Comparison of ENCODE assay signal across 26 cellular contexts in the genomic region with DNA sequence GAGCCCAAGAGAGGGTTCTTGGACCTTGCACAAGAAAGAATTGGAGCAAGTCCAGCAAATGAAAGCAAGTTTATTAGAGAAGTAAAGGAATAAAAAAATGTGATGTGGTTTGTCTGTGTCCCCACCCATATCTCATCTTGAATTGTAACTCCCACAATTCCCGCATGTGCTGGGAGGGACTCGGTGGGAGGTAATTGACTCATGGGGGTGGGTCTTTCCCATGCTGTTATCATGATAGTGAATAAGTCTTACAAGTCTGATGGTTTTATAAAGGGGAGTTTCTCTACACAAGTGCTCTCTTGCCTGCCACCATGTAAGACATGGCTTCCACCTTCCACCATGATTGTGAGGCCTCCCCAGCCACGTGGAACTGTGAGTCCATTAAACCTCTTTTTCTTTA.
"Had no signal": no experiment of that assay in that cellular context is flagged by ENCODE, and none has a peak within 500 bp of the region (broad histone marks: within the 10 kb centered on the region; RNA-seq: fewer than 3 reads in every experiment).

No MANE protein-coding gene starts in this region.

- H3K27ac ChIP-seq: left lung, lower lobe of right lung, neutrophil, parathyroid adenoma, right lobe of liver, stomach, suprapubic skin, thoracic aorta, tibial artery, uterus had no signal

- ATAC-seq: left lung; lower lobe of right lung; naive thymus-derived CD8-positive, alpha-beta T cell; psoas muscle; right lobe of liver; stimulated activated naive B cell treated with anti-CD40 and anti-IgM and Interleukin-4, amounts not matched to agents 10 μg/mL and 1 μg/mL and 100 μg/mL, for 72 hours; stimulated activated naive CD8-positive, alpha-beta T cell treated with anti-CD3 and anti-CD28 coated beads, Interleukin-15, Interleukin-2, amounts not matched to agents 100 U/mL and 50 U/mL, for 24 hours had no signal

- H3K4me1 ChIP-seq: left lung, lower lobe of right lung, right lobe of liver, suprapubic skin, uterus had no signal

- DNase-seq: hippocampal formation; kidney glomerular epithelial cell; left cardiac atrium; left lung; lower lobe of right lung; mammary epithelial cell; mesenchymal stem cell; naive thymus-derived CD8-positive, alpha-beta T cell; occipital lobe; psoas muscle; right lobe of liver; stimulated activated CD4-positive, alpha-beta T cell treated with anti-CD3 and anti-CD28 coated beads, Interleukin-1b, Interleukin-23, amount 100 ng/mL, for 48 hours; stimulated activated CD4-positive, alpha-beta T cell treated with anti-CD3 and anti-CD28 coated beads, Interleukin-2, amount 100 ng/mL, for 48 hours; stimulated activated naive B cell treated with anti-CD40 and anti-IgM and Interleukin-4, amounts not matched to agents 10 μg/mL and 1 μg/mL and 100 μg/mL, for 72 hours; stimulated activated naive CD8-positive, alpha-beta T cell treated with anti-CD3 and anti-CD28 coated beads, Interleukin-15, Interleukin-2, amounts not matched to agents 100 U/mL and 50 U/mL, for 24 hours; stomach; tibial artery; trophoblast cell; uterus had no signal

- H3K36me3 Mint-ChIP-seq: stimulated activated naive B cell treated with anti-CD40 and anti-IgM and Interleukin-4, amounts not matched to agents 10 μg/mL and 1 μg/mL and 100 μg/mL, for 72 hours had no signal

- H3K9me3 ChIP-seq: lower lobe of right lung, neutrophil, right lobe of liver, suprapubic skin, thoracic aorta, uterus had no signal

- H3K27me3 ChIP-seq: left lung, neutrophil, right lobe of liver, suprapubic skin, tibial artery, uterus had no signal

- H3K27ac Mint-ChIP-seq: nephron; stimulated activated naive B cell treated with anti-CD40 and anti-IgM and Interleukin-4, amounts not matched to agents 10 μg/mL and 1 μg/mL and 100 μg/mL, for 72 hours had no signal

- H3K9me3 Mint-ChIP-seq: neural crest cell had no signal

- H3K4me3 ChIP-seq: left lung, lower lobe of right lung, psoas muscle, right lobe of liver, smooth muscle cell, stomach, suprapubic skin, thoracic aorta, tibial artery, uterus had no signal

- H3K36me3 ChIP-seq: left lung, lower lobe of right lung, neutrophil, right lobe of liver, stomach, suprapubic skin, thoracic aorta, tibial artery, uterus had no signal

- H3K9ac ChIP-seq: parathyroid adenoma had no signal

- H3K4me3 Mint-ChIP-seq: naive thymus-derived CD8-positive, alpha-beta T cell; neural crest cell; stimulated activated naive B cell treated with anti-CD40 and anti-IgM and Interleukin-4, amounts not matched to agents 10 μg/mL and 1 μg/mL and 100 μg/mL, for 72 hours had no signal
